In genomic region chr6:35089935-35090505, GRCh38 we compare ENCODE assay signal across 10 cellular contexts. TPM values are rescaled to one million over a fixed set of nuclear protein-coding genes. Genes with fewer than 3 reads are reported as not detected.
DNase-seq lines count a peak whose midpoint lies in the region; ATAC-seq and TF ChIP-seq lines count a peak whose summit lies in the region.
"Had no signal": no experiment of that assay in that cellular context is flagged by ENCODE, and none has a peak within 500 bp of the region (broad histone marks: within the 10 kb centered on the region; RNA-seq: fewer than 3 reads in every experiment).

No MANE protein-coding gene starts in this region.

- no peak for ATAC-seq in GM18867 (IDR thresholded peaks at IDR 0.05; ENCODE audit: unreplicated experiment)
- ATAC-seq in HG02588 (IDR thresholded peaks at IDR 0.05; ENCODE audit: unreplicated experiment), result no peak

- H3K36me3 ChIP-seq in KOPT-K1 (ENCODE audit: insufficient read depth, low read length) (peaks cover 6% of the 10 kb centered on the region; the same call in 1 of the 2 replicates), MM.1S (replicated peaks; ENCODE audit: insufficient read depth, low read length) (no peaks in the 10 kb centered on the region), tibial nerve (peaks cover 3 to 66% (median 9%) of the 10 kb centered on the region in 3 donors)

- H3K9me3 Mint-ChIP-seq in chondrocyte (ENCODE audit: low read depth) (no peaks in the 10 kb centered on the region), neural crest cell (no peaks in the 10 kb centered on the region)
- H3K9me3 Mint-ChIP-seq: activated T-helper 1 cell treated with anti-CD3 and anti-CD28 coated beads, Interleukin-12 subunit alpha, Interleukin-12 subunit beta, Interleukin-2, Interleukin-4 antibody, amounts not matched to agents 30 ng/mL and 10 ng/mL and 1 ng/mL, durations not matched to agents 14 hours and 24 hours and 36 hours had no signal

- H3K36me3 Mint-ChIP-seq in chondrocyte (ENCODE audit: low read depth) (peaks cover 20% of the 10 kb centered on the region), neural crest cell (ENCODE audit: low read depth) (no peaks in the 10 kb centered on the region)

- no peak for TF ChIP-seq POLR2A in tibial nerve (IDR thresholded peaks at IDR 0.05)

- peak overlapping the region; percentile 16 for H3K27ac ChIP-seq in KOPT-K1 (ENCODE audit: low read depth, low read length, poor library complexity, severe bottlenecking)
- no peak overlapping the region for H3K27ac ChIP-seq in MM.1S (ENCODE audit: low read length)
- H3K27ac ChIP-seq in tibial nerve, result peak overlapping the region in 2 of 4 donors; percentile 12 to 49

- no peak for TF ChIP-seq CTCF in chondrocyte (IDR thresholded peaks at IDR 0.05)
- TF ChIP-seq CTCF in neural crest cell (conservative IDR thresholded peaks at IDR 0.05), result no peak
- TF ChIP-seq CTCF in MM.1S (IDR thresholded peaks at IDR 0.05; ENCODE audit: low read length), result no peak
- no peak for TF ChIP-seq CTCF in tibial nerve (IDR thresholded peaks at IDR 0.05)

- DNase-seq in Daoy (ENCODE audit: low read depth) (peak; percentile 57), chondrocyte (ENCODE audit: low spot score) (peak; percentile 68), neural crest cell (ENCODE audit: low read depth, low spot score) (no peak), MM.1S (no peak), tibial nerve (ENCODE audit: low spot score in 2 of 2) (no peak)
- DNase-seq: DMS79 had no signal

- no peak overlapping the region for H2AFZ ChIP-seq in MM.1S (ENCODE audit: low read length)

- no peaks in the 10 kb centered on the region for H3K79me2 ChIP-seq in MM.1S (ENCODE audit: low read length)

- H3K4me3 ChIP-seq in MM.1S (ENCODE audit: low read length) (no peak overlapping the region), tibial nerve (no peak overlapping the region)

- H3K4me3 Mint-ChIP-seq in chondrocyte (ENCODE audit: unreplicated experiment) (no peak overlapping the region), neural crest cell (no peak overlapping the region)
- H3K4me3 Mint-ChIP-seq: activated T-helper 1 cell treated with anti-CD3 and anti-CD28 coated beads, Interleukin-12 subunit alpha, Interleukin-12 subunit beta, Interleukin-2, Interleukin-4 antibody, amounts not matched to agents 30 ng/mL and 10 ng/mL and 1 ng/mL, durations not matched to agents 14 hours and 24 hours and 36 hours had no signal

- H3K27me3 ChIP-seq in MM.1S (replicated peaks; ENCODE audit: insufficient read depth, low read length), result no peaks in the 10 kb centered on the region
- no peaks in the 10 kb centered on the region for H3K27me3 ChIP-seq in tibial nerve

- no peaks in the 10 kb centered on the region for H4K20me1 ChIP-seq in MM.1S (ENCODE audit: insufficient read depth, low read length)

- no peaks in the 10 kb centered on the region for H3K9me3 ChIP-seq in KOPT-K1 (ENCODE audit: insufficient read depth, low read length, poor library complexity, severe bottlenecking)
- no peaks in the 10 kb centered on the region for H3K9me3 ChIP-seq in MM.1S (replicated peaks; ENCODE audit: insufficient read depth, low read length)
- no peaks in the 10 kb centered on the region for H3K9me3 ChIP-seq in tibial nerve

- H3K9me2 ChIP-seq in MM.1S (replicated peaks; ENCODE audit: insufficient read depth, low read length), result no peaks in the 10 kb centered on the region

- TF ChIP-seq EP300 in tibial nerve (IDR thresholded peaks at IDR 0.05), result no peak

- peaks cover 61% of the 10 kb centered on the region for H3K4me1 Mint-ChIP-seq in chondrocyte (ENCODE audit: low read depth)
- H3K4me1 Mint-ChIP-seq in neural crest cell, result peaks cover 16% of the 10 kb centered on the region

- peak overlapping the region; percentile 92 for H3K27ac Mint-ChIP-seq in chondrocyte (ENCODE audit: unreplicated experiment)
- peak overlapping the region; percentile 57 for H3K27ac Mint-ChIP-seq in neural crest cell (ENCODE audit: unreplicated experiment)
- H3K27ac Mint-ChIP-seq: activated T-helper 1 cell treated with anti-CD3 and anti-CD28 coated beads, Interleukin-12 subunit alpha, Interleukin-12 subunit beta, Interleukin-2, Interleukin-4 antibody, amounts not matched to agents 30 ng/mL and 10 ng/mL and 1 ng/mL, durations not matched to agents 14 hours and 24 hours and 36 hours had no signal

- H3F3A ChIP-seq in MM.1S (ENCODE audit: insufficient read depth, low read length), result no peaks in the 10 kb centered on the region

- H3K9ac ChIP-seq in MM.1S (ENCODE audit: low read length), result no peak overlapping the region

- H3K4me2 ChIP-seq in MM.1S (ENCODE audit: low read depth, low read length), result no peak overlapping the region

- 84 to 88% methylated on average over 15 of the region's 15 CpGs for WGBS in tibial nerve, 2 donors

- H3K4me1 ChIP-seq in MM.1S (ENCODE audit: low read length), result no peaks in the 10 kb centered on the region
- peaks cover 0 to 74% (median 16%) of the 10 kb centered on the region in 4 donors for H3K4me1 ChIP-seq in tibial nerve

- H3K27me3 Mint-ChIP-seq in chondrocyte (ENCODE audit: low read depth) (no peaks in the 10 kb centered on the region), neural crest cell (ENCODE audit: low read depth) (no peaks in the 10 kb centered on the region)

RNA-seq across cellular contexts. Expression of gene TCP11, which starts 51.1 kb away (rescaled TPM):
- total RNA-seq in Daoy (2014; rRNA removed; shearing (Covaris generic)), result 0.06 TPM in 1 of 2 replicates, not detected in the other
- total RNA-seq in chondrocyte (not detected in 3 replicates), neural crest cell (not detected in 2 replicates), tibial nerve (under 1 TPM in 1 of 4 donors, not detected in 3; 0.84 TPM)
- total RNA-seq: activated T-helper 1 cell treated with anti-CD3 and anti-CD28 coated beads, Interleukin-12 subunit alpha, Interleukin-12 subunit beta, Interleukin-2, Interleukin-4 antibody, amounts not matched to agents 30 ng/mL and 10 ng/mL and 1 ng/mL, durations not matched to agents 14 hours and 24 hours and 36 hours had no signal

Comparison
In these comparisons a context has a peak if more than half of its experiments do, and no peak if none do; other contexts are left out.
1. DNase-seq: peak in Daoy (single experiment) and chondrocyte (single experiment); none in neural crest cell (single experiment), MM.1S (single experiment) and tibial nerve (0 of 2).